28 cellular contexts compared by ENCODE assay signal in genomic region chr1:94600556-94600955, GRCh38. TPM values are rescaled to one million over a fixed set of nuclear protein-coding genes. Genes with fewer than 3 reads are reported as not detected.
"Had no signal": no experiment of that assay in that cellular context is flagged by ENCODE, and none has a peak within 500 bp of the region (broad histone marks: within the 10 kb centered on the region; RNA-seq: fewer than 3 reads in every experiment).

No MANE protein-coding gene starts in this region.

- H3K27me3 ChIP-seq: ascending aorta, SJSA1 had no signal

- H3K4me3 ChIP-seq: ascending aorta, SJSA1 had no signal

- ATAC-seq: activated CD4-positive, alpha-beta T cell treated with anti-CD3 and anti-CD28 coated beads for 36 hours; activated CD4-positive, CD25-positive, alpha-beta regulatory T cell treated with anti-CD3 and anti-CD28 coated beads, Interleukin-2, amount 50 U/mL, for 24 hours; activated CD8-positive, alpha-beta T cell treated with anti-CD3 and anti-CD28 coated beads, Interleukin-2, amount 10 ng/mL, durations not matched to agents 7 days and 5 days; Panc1; SK-N-SH treated with all-trans-retinoic acid at 6 μM for 48 hours; WTC11 had no signal

- H3K36me3 ChIP-seq: ascending aorta, SJSA1 had no signal

- H3K9me3 ChIP-seq: ascending aorta, SJSA1 had no signal

- H3K27ac ChIP-seq: ascending aorta, SJSA1 had no signal

- DNase-seq: activated CD4-positive, alpha-beta T cell treated with anti-CD3 and anti-CD28 coated beads for 36 hours; activated CD4-positive, alpha-beta T cell treated with anti-CD3 and anti-CD28 coated beads, Interleukin-2, amount 10 ng/mL, durations not matched to agents 7 days and 5 days; activated CD4-positive, alpha-beta T cell treated with anti-CD3 and anti-CD28 coated beads, Interleukin-2, amount 50 U/mL, for 48 hours; activated CD8-positive, alpha-beta T cell treated with anti-CD3 and anti-CD28 coated beads, Interleukin-2, amount 10 ng/mL, durations not matched to agents 7 days and 5 days; activated gamma-delta T cell; activated naive CD4-positive, alpha-beta T cell treated with Interleukin-2 at 50 U/mL for 16 hours; activated naive CD8-positive, alpha-beta T cell treated with anti-CD3 and anti-CD28 coated beads, Interleukin-2, amount 10 ng/mL, durations not matched to agents 7 days and 5 days; activated T-cell treated with anti-CD3 and anti-CD28 coated beads, Interleukin-2, amount 50 U/mL, for 24 hours; amygdala; Karpas-422; KBM-7; NCI-H1048; NCI-H1105 treated with DMSO at 0.1 percent for 48 hours; NCI-H1436; NCI-H1694; NCI-H1930; NCI-H2081 treated with DMSO at 0.1 percent for 48 hours; NCI-H345; NCI-H524 treated with DMSO at 0.1 percent for 48 hours; SHP77 treated with DMSO at 0.1 percent for 48 hours; T1000 had no signal

- H3K4me1 ChIP-seq: ascending aorta had no signal

RNA-seq across cellular contexts. Expression of gene F3, which starts 59.0 kb away (rescaled TPM):
- total RNA-seq: activated CD4-positive, alpha-beta T cell treated with anti-CD3 and anti-CD28 coated beads, Interleukin-2, amount 10 ng/mL, durations not matched to agents 7 days and 5 days; activated CD8-positive, alpha-beta T cell treated with anti-CD3 and anti-CD28 coated beads, Interleukin-2, amount 10 ng/mL, durations not matched to agents 7 days and 5 days had no signal
- polyA plus RNA-seq: IgD-negative memory B cell had no signal
